Comparison of ENCODE assay signal across 19 cellular contexts in the genomic region with DNA sequence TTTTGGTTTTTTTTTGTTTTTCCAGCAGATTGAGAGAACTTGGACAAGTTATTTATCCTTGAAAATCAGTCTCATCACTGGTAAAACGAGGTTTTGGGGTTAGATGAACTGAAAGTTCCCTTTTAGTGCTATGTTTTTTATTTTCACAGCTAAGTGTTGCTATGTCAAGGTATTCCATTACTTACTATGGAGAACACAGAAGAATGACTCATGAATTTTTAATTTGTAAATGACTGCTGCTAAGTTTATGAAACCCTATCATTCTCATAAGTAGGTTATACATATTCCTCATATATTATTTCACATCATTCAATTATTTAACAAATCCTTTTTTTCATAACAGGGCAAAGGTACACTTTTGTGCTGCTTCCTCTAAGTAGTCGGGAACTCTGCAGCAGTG. TPM values are rescaled to one million over a fixed set of nuclear protein-coding genes. Genes with fewer than 3 reads are reported as not detected.
DNase-seq lines count a peak whose midpoint lies in the region; ATAC-seq, FAIRE-seq and TF ChIP-seq lines count a peak whose summit lies in the region.
"Had no signal": no experiment of that assay in that cellular context is flagged by ENCODE, and none has a peak within 500 bp of the region (broad histone marks: within the 10 kb centered on the region; RNA-seq: fewer than 3 reads in every experiment).

No MANE protein-coding gene starts in this region.

- no peaks in the 10 kb centered on the region for H3K36me3 ChIP-seq in PC-9 (ENCODE audit: low read depth)
- H3K36me3 ChIP-seq: SJSA1 had no signal

- H3K79me2 ChIP-seq in PC-9 (ENCODE audit: low read depth): no peaks in the 10 kb centered on the region

- H3K4me3 Mint-ChIP-seq in T-cell: peak overlapping the region in 1 of 3 donors; percentile 58
- H3K4me3 Mint-ChIP-seq in mesothelial cell of epicardium: no peak overlapping the region

- H3F3A ChIP-seq in PC-9 (ENCODE audit: insufficient read depth, low read depth): no peaks in the 10 kb centered on the region; the same call in 1 of the 2 replicates

- H2AFZ ChIP-seq in PC-9: no peak overlapping the region

- H4K20me1 ChIP-seq in PC-9 (ENCODE audit: insufficient read depth): no peaks in the 10 kb centered on the region

- H3K4me1 Mint-ChIP-seq in T-cell (peaks cover 68 to 74% (median 73%) of the 10 kb centered on the region in 3 donors), mesothelial cell of epicardium (peaks cover 62% of the 10 kb centered on the region)

- POLR2A ChIA-PET in T-cell (lab: Charles Lee): interaction anchor here in 1 of 2 donors (0.6 kb wide), 1 partner anchor 97 kb away, joined by 3 read pairs; no protein-coding TSS in a partner anchor
- POLR2A ChIA-PET in PC-9 (lab: Charles Lee; ENCODE audit: unreplicated experiment): no interaction called here

- no peak for ATAC-seq in T-cell (replicated peaks in 1 of 4)

- H3K9me3 ChIP-seq in PC-9 (ENCODE audit: insufficient read depth, low read depth): no peaks in the 10 kb centered on the region
- H3K9me3 ChIP-seq: SJSA1 had no signal

- no peaks in the 10 kb centered on the region for H3K9me3 Mint-ChIP-seq in T-cell
- H3K9me3 Mint-ChIP-seq in mesothelial cell of epicardium: no peaks in the 10 kb centered on the region

- no peak for TF ChIP-seq POLR2A in GM12891 (IDR thresholded peaks at IDR 0.05; ENCODE audit: low read depth, low read length)

- H3K27me3 Mint-ChIP-seq in T-cell (no peaks in the 10 kb centered on the region), mesothelial cell of epicardium (ENCODE audit: low read depth) (peaks cover 5% of the 10 kb centered on the region)

- CTCF ChIA-PET in T-cell (lab: Charles Lee): interaction anchor here in 1 of 2 donors (0.7 kb wide), 1 partner anchor 1253 kb away, joined by 3 read pairs; no protein-coding TSS in a partner anchor
- CTCF ChIA-PET in PC-9 (lab: Charles Lee): interaction anchor here (0.5 kb wide), 2 partner anchors 28 to 663 kb away, joined by 5 to 10 read pairs; no protein-coding TSS in a partner anchor

- intact Hi-C loops in PC-9 (cut with micrococcal nuclease; ENCODE audit: unreplicated experiment): no loop called here

- BruUV-seq in PC-9 (replicated peaks; lab: Mats Ljungman, UMichigan): no TSS peak

- no peak for TF ChIP-seq CTCF in mesothelial cell of epicardium (IDR thresholded peaks at IDR 0.05; ENCODE audit: unreplicated experiment)
- TF ChIP-seq CTCF in PC-9 (conservative IDR thresholded peaks at IDR 0.05): no peak

- FAIRE-seq in GM19239 (lab: Jason Lieb, UNC) (no peak), GM12891 (lab: Jason Lieb, UNC) (no peak)
- FAIRE-seq: H54, RCC 7860 had no signal

- H3K27ac Mint-ChIP-seq in T-cell: peak overlapping the region; percentile 86 to 90
- peak overlapping the region; percentile 71 for H3K27ac Mint-ChIP-seq in mesothelial cell of epicardium

- no peaks in the 10 kb centered on the region for H3K36me3 Mint-ChIP-seq in T-cell
- H3K36me3 Mint-ChIP-seq in mesothelial cell of epicardium: no peaks in the 10 kb centered on the region

- H3K4me1 ChIP-seq in PC-9 (replicated peaks; ENCODE audit: insufficient read depth): peaks cover 7% of the 10 kb centered on the region; the same call in 1 of the 2 replicates
- H3K4me1 ChIP-seq: SJSA1 had no signal

- no peak overlapping the region for H3K27ac ChIP-seq in PC-9
- H3K27ac ChIP-seq: SJSA1 had no signal

- H3K9me2 ChIP-seq in PC-9 (ENCODE audit: insufficient read depth): no peaks in the 10 kb centered on the region

- no peaks in the 10 kb centered on the region for H3K27me3 ChIP-seq in PC-9 (ENCODE audit: insufficient read depth, low read depth)

- H3K4me3 ChIP-seq in PC-9: no peak overlapping the region
- H3K4me3 ChIP-seq: SJSA1 had no signal

- H3K4me2 ChIP-seq in PC-9: no peak overlapping the region

- DNase-seq in NCI-H526 treated with DMSO at 0.1 percent for 48 hours (lab: John Stamatoyannopoulos, UW): peak; percentile 40
- no peak for DNase-seq in NCI-H526 (lab: John Stamatoyannopoulos, UW)
- DNase-seq in T-cell: no peak
- DNase-seq in mesothelial cell of epicardium (ENCODE audit: low spot score in 2 of 2, unreplicated experiment in 2 of 2): no peak
- no peak for DNase-seq in PC-9
- no peak for DNase-seq in GM19239 (ENCODE audit: insufficient read length, low spot score)
- DNase-seq in GM12891 (ENCODE audit: insufficient read length, low spot score): no peak
- DNase-seq: 8988T; AML-193; C1 segment of cervical spinal cord; DMS79 treated with DMSO at 0.1 percent for 48 hours; IMR-90; Kasumi-1; NCI-H1694 treated with DMSO at 0.1 percent for 48 hours; NCI-H446 treated with DMSO at 0.1 percent for 48 hours; NK-92 treated with Interleukin-12 subunit alpha and Interleukin-12 subunit beta, amount 100 ng/mL, for 24 hours had no signal

TF ChIP-seq in GM12891, 5 proteins besides CTCF, POLR2A, EP300 and RAD21:
- TF ChIP-seq PAX5 (IDR thresholded peaks at IDR 0.05; ENCODE audit: insufficient read depth, low read length, severe bottlenecking) (no peak), POU2F2 (IDR thresholded peaks at IDR 0.05; ENCODE audit: low read depth, low read length) (no peak), SPI1 (IDR thresholded peaks at IDR 0.05; ENCODE audit: low read depth, low read length) (no peak), TAF1 (IDR thresholded peaks at IDR 0.05; ENCODE audit: low read depth, low read length) (no peak)

RNA-seq across cellular contexts. Expression of a gene that starts 52.2 kb away (rescaled TPM):
- total RNA-seq in T-cell (100 to 1,000 TPM; 230 to 292 (median 266) TPM), mesothelial cell of epicardium (215 to 221 TPM (median 219 TPM) in 3 replicates), PC-9 (2021) (393 and 399 TPM in 2 replicates)
- polyA plus RNA-seq in GM12891 (2012; ENCODE audit: low read depth, missing spikeins): 209 TPM
